In the genomic region with DNA sequence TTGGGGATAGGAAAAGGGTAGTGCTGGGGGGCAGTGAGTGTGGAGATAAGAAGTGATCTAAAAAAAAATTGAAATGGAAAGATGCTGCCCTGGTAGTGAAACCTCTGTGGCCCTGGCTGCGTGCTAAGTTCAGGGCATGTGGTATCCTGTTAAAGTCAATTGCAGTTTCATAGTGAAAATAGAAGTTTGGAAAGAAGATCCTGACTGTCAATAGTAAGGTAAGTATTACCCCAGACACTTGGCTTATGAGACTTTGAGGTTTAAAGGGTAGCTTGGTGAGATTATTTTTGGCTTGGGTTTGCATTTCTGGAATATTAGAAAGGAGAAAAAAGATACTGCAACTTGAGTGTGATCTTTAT, we compare ENCODE assay signal across 13 cellular contexts. TPM values are rescaled to one million over a fixed set of nuclear protein-coding genes. Genes with fewer than 3 reads are reported as not detected.
DNase-seq lines count a peak whose midpoint lies in the region; ATAC-seq and TF ChIP-seq lines count a peak whose summit lies in the region.
"Had no signal": no experiment of that assay in that cellular context is flagged by ENCODE, and none has a peak within 500 bp of the region (broad histone marks: within the 10 kb centered on the region; RNA-seq: fewer than 3 reads in every experiment).

No MANE protein-coding gene starts in this region.

- H2BK120ac ChIP-seq in IMR-90 (ENCODE audit: low read depth, low read length) (no peak overlapping the region), trophoblast cell (ENCODE audit: insufficient read depth, low read length, poor library complexity) (no peak overlapping the region)

- no peak overlapping the region for H2BK12ac ChIP-seq in trophoblast cell (ENCODE audit: low read length)

- CTCF ChIA-PET in IMR-90 (lab: Yijun Ruan, JAX): interaction anchor here (1.4 kb wide), 1 partner anchor 86 kb away, joined by 3 read pairs; no protein-coding TSS in a partner anchor

- no peak overlapping the region for H3K56ac ChIP-seq in IMR-90 (ENCODE audit: extremely low read depth, insufficient read depth, low read length)

- no peak for TF ChIP-seq CTCF in IMR-90 (conservative IDR thresholded peaks at IDR 0.05; ENCODE audit: low read depth, low read length)
- TF ChIP-seq CTCF in ascending aorta (IDR thresholded peaks at IDR 0.05): no peak

- H2AK5ac ChIP-seq in IMR-90 (ENCODE audit: low read depth, low read length) (no peak overlapping the region), trophoblast cell (ENCODE audit: low read length) (no peak overlapping the region)

- peak overlapping the region; percentile 53 for H2BK5ac ChIP-seq in IMR-90 (ENCODE audit: low read depth, low read length, poor library complexity, severe bottlenecking)
- H2BK5ac ChIP-seq in trophoblast cell (ENCODE audit: low read depth, low read length, poor library complexity): no peak overlapping the region

- H3K9ac ChIP-seq in BLaER1 treated with 17β-estradiol and CSF1 and Interleukin-3, amounts not matched to agents 10 nM and 100 nM: peak overlapping the region in 7 of 11 experiments; percentile 20 to 99 (median 32); a peak in 5 of 22 replicates
- H3K9ac ChIP-seq in IMR-90 (ENCODE audit: low read depth, low read length): no peak overlapping the region
- no peak overlapping the region for H3K9ac ChIP-seq in trophoblast cell (ENCODE audit: low read length)

- H3K18ac ChIP-seq in IMR-90 (ENCODE audit: low read depth, low read length): no peak overlapping the region
- no peak overlapping the region for H3K18ac ChIP-seq in trophoblast cell (ENCODE audit: low read length)

- peaks cover 0 to 69% (median 52%) of the 10 kb centered on the region in 11 experiments; a peak in 18 of 22 replicates for H3K36me3 ChIP-seq in BLaER1 treated with 17β-estradiol and CSF1 and Interleukin-3, amounts not matched to agents 10 nM and 100 nM
- H3K36me3 ChIP-seq in IMR-90 (ENCODE audit: control insufficient read depth, insufficient read depth, low read length): no peaks in the 10 kb centered on the region
- H3K36me3 ChIP-seq in trophoblast cell (ENCODE audit: control insufficient read depth in 1 of 2, insufficient read depth in 2 of 2, low read length in 2 of 2): peaks cover 0 to 6% of the 10 kb centered on the region in 2 experiments
- no peaks in the 10 kb centered on the region for H3K36me3 ChIP-seq in ascending aorta
- H3K36me3 ChIP-seq: Peyer's patch had no signal

- no peak overlapping the region for H4K5ac ChIP-seq in IMR-90 (ENCODE audit: low read depth, low read length)

- no CpG with 5 or more reads among the region's 1 CpG for WGBS in IMR-90 (ENCODE audit: extremely low coverage in 2 of 2, insufficient read length in 1 of 2), 2 experiments
- no CpG with 5 or more reads among the region's 1 CpG for WGBS in trophoblast cell (ENCODE audit: extremely low coverage, insufficient coverage, insufficient read length)

- no peak overlapping the region for H2BK15ac ChIP-seq in IMR-90 (ENCODE audit: low read depth, low read length)

- peaks cover 36% of the 10 kb centered on the region for H3K9me1 ChIP-seq in IMR-90 (ENCODE audit: insufficient read depth, low read length)

- H3K9me3 ChIP-seq in BLaER1 treated with 17β-estradiol and CSF1 and Interleukin-3, amounts not matched to agents 10 nM and 100 nM (replicated peaks in 1 of 11): no peaks in the 10 kb centered on the region
- H3K9me3 ChIP-seq in IMR-90 (ENCODE audit: control insufficient read depth, insufficient read depth, low read length): no peaks in the 10 kb centered on the region
- H3K9me3 ChIP-seq in trophoblast cell (ENCODE audit: insufficient read depth, low read depth, low read length): no peaks in the 10 kb centered on the region
- H3K9me3 ChIP-seq in ascending aorta: no peaks in the 10 kb centered on the region
- H3K9me3 ChIP-seq: HAP-1, Peyer's patch had no signal

- peaks cover 86 to 94% (median 91%) of the 10 kb centered on the region in 10 experiments for H3K4me1 ChIP-seq in BLaER1 treated with 17β-estradiol and CSF1 and Interleukin-3, amounts not matched to agents 10 nM and 100 nM
- peaks cover 45% of the 10 kb centered on the region for H3K4me1 ChIP-seq in IMR-90 (ENCODE audit: control insufficient read depth, insufficient read depth, low read length)
- H3K4me1 ChIP-seq in trophoblast cell (ENCODE audit: control insufficient read depth in 1 of 2, insufficient read depth in 2 of 2, low read length in 2 of 2): peaks cover 5 to 22% of the 10 kb centered on the region in 2 experiments
- peaks cover 26 to 85% of the 10 kb centered on the region in 2 donors for H3K4me1 ChIP-seq in ascending aorta

- no peak overlapping the region for H4K12ac ChIP-seq in trophoblast cell (ENCODE audit: low read depth, low read length)

- peak overlapping the region; percentile 77 to 95 (median 90) for H3K4me2 ChIP-seq in BLaER1 treated with 17β-estradiol and CSF1 and Interleukin-3, amounts not matched to agents 10 nM and 100 nM
- H3K4me2 ChIP-seq in IMR-90 (ENCODE audit: low read depth, low read length) (peak overlapping the region; percentile 66), trophoblast cell (ENCODE audit: low read length) (no peak overlapping the region)

- H2AFZ ChIP-seq in IMR-90 (replicated peaks; ENCODE audit: low read length, poor library complexity) (no peak overlapping the region), trophoblast cell (ENCODE audit: insufficient read depth, low read length, poor library complexity) (no peak overlapping the region)

- peak overlapping the region; percentile 17 for H3K14ac ChIP-seq in IMR-90 (replicated peaks; ENCODE audit: low read depth, low read length)
- H3K14ac ChIP-seq in trophoblast cell (ENCODE audit: low read length): no peak overlapping the region

- in situ Hi-C loops in IMR-90 (cut with MboI; ENCODE audit: low sequenced_read_pairs): no loop called here

- no peak overlapping the region for H3K4ac ChIP-seq in IMR-90 (ENCODE audit: low read depth, low read length)
- peak overlapping the region; percentile 98 for H3K4ac ChIP-seq in trophoblast cell (ENCODE audit: low read depth, low read length)

- no peak overlapping the region; a peak in 1 of 22 replicates for H3K27ac ChIP-seq in BLaER1 treated with 17β-estradiol and CSF1 and Interleukin-3, amounts not matched to agents 10 nM and 100 nM
- no peak overlapping the region for H3K27ac ChIP-seq in IMR-90 (ENCODE audit: insufficient read depth, low read length)
- H3K27ac ChIP-seq in trophoblast cell (ENCODE audit: low read depth, low read length): no peak overlapping the region
- H3K27ac ChIP-seq in ascending aorta: peak overlapping the region in 1 of 2 donors; percentile 41
- H3K27ac ChIP-seq: Peyer's patch had no signal

- BruUV-seq in IMR-90 (replicated peaks; lab: Mats Ljungman, UMichigan): no TSS peak

- no peak overlapping the region for H2AK9ac ChIP-seq in IMR-90 (replicated peaks; ENCODE audit: low read depth, low read length, poor library complexity)

- H3K79me1 ChIP-seq in IMR-90 (ENCODE audit: low read depth in 1 of 2, low read length in 2 of 2): peaks cover 4 to 68% of the 10 kb centered on the region in 2 experiments; a peak in 3 of 4 replicates
- peaks cover 3% of the 10 kb centered on the region for H3K79me1 ChIP-seq in trophoblast cell (ENCODE audit: low read length)

- DNase-seq in IMR-90 (no peak), trophoblast cell (no peak), NCI-H1105 treated with DMSO at 0.1 percent for 48 hours (lab: John Stamatoyannopoulos, UW) (no peak), ascending aorta (ENCODE audit: low spot score in 2 of 2) (no peak)
- DNase-seq in activated naive CD4-positive, alpha-beta T cell treated with anti-CD3 and anti-CD28 coated beads, Interleukin-2, amount 50 U/mL, for 16 hours: peak; percentile 36
- DNase-seq: CD8-positive, alpha-beta memory T cell; KG1; NCI-H2171; Peyer's patch had no signal

- no peaks in the 10 kb centered on the region for H3K27me3 ChIP-seq in BLaER1 treated with 17β-estradiol and CSF1 and Interleukin-3, amounts not matched to agents 10 nM and 100 nM
- H3K27me3 ChIP-seq in IMR-90 (ENCODE audit: control insufficient read depth, insufficient read depth, low read length) (no peaks in the 10 kb centered on the region), trophoblast cell (ENCODE audit: insufficient read depth, low read length) (no peaks in the 10 kb centered on the region), ascending aorta (no peaks in the 10 kb centered on the region)
- H3K27me3 ChIP-seq: Peyer's patch had no signal

- H4K8ac ChIP-seq in IMR-90 (ENCODE audit: low read depth in 2 of 2, low read length in 2 of 2): no peak overlapping the region
- H4K8ac ChIP-seq in trophoblast cell (ENCODE audit: low read depth, low read length): no peak overlapping the region

- ATAC-seq in IMR-90 (ENCODE audit: low read depth) (no peak), GM21423 (IDR thresholded peaks at IDR 0.05; ENCODE audit: unreplicated experiment) (no peak), HG02571 (IDR thresholded peaks at IDR 0.05; ENCODE audit: unreplicated experiment) (no peak)

- H3K79me2 ChIP-seq in trophoblast cell (ENCODE audit: control insufficient read depth, insufficient read depth, low read length, poor library complexity): peaks cover 33% of the 10 kb centered on the region

- no peak for TF ChIP-seq RAD21 in IMR-90 (IDR thresholded peaks at IDR 0.05; ENCODE audit: low read length)

- no peak overlapping the region for H2BK20ac ChIP-seq in IMR-90 (ENCODE audit: low read depth, low read length)

- peaks cover 99 to 100% (median 100%) of the 10 kb centered on the region in 11 experiments for H4K20me1 ChIP-seq in BLaER1 treated with 17β-estradiol and CSF1 and Interleukin-3, amounts not matched to agents 10 nM and 100 nM
- peaks cover 96% of the 10 kb centered on the region for H4K20me1 ChIP-seq in IMR-90 (ENCODE audit: insufficient read depth, low read length)

- H3K4me3 ChIP-seq in BLaER1 treated with 17β-estradiol and CSF1 and Interleukin-3, amounts not matched to agents 10 nM and 100 nM: 0 out of 20 replicates have a peak overlapping the region, but pooled peaks of 1 of the 10 experiments have one; percentile 20
- H3K4me3 ChIP-seq in IMR-90 (ENCODE audit: insufficient read depth, low read depth, low read length) (no peak overlapping the region), trophoblast cell (ENCODE audit: low read depth, low read length) (no peak overlapping the region), ascending aorta (no peak overlapping the region)
- H3K4me3 ChIP-seq: HAP-1, Peyer's patch had no signal

- TF ChIP-seq POLR2A in IMR-90 (IDR thresholded peaks at IDR 0.05; ENCODE audit: low read depth, low read length): no peak

- dilution Hi-C loops in IMR-90 (cut with HindIII; ENCODE audit: low sequenced_read_pairs, unreplicated experiment): no loop called here

- H3K23ac ChIP-seq in IMR-90 (ENCODE audit: low read depth, low read length) (no peak overlapping the region), trophoblast cell (ENCODE audit: low read length) (no peak overlapping the region)

- POLR2A ChIA-PET in IMR-90 (lab: Charles Lee; ENCODE audit: unreplicated experiment): interaction anchor here (0.9 to 1.0 kb wide), 2 partner anchors 81 to 87 kb away, joined by 3 to 4 read pairs; no protein-coding TSS in a partner anchor

- H4K91ac ChIP-seq in IMR-90 (ENCODE audit: insufficient read depth, low read depth, low read length) (no peak overlapping the region), trophoblast cell (ENCODE audit: low read depth, low read length) (no peak overlapping the region)

- intact Hi-C loops in IMR-90 (cut with micrococcal nuclease) (no loop called here), ascending aorta (cut with DNase I) (no loop called here)

RNA-seq across cellular contexts. Expression of a gene that starts 6.8 kb away (rescaled TPM):
- total RNA-seq in IMR-90 (2012; rRNA removed) (14.0 and 16.7 TPM in 2 replicates), ascending aorta (104 TPM)
- 39.4 and 40.7 TPM in 2 replicates for polyA plus RNA-seq in IMR-90 (2012; rRNA removed)
- polyA plus RNA-seq in IMR-90 (2012; cell fraction: cytosol; rRNA removed): 21.1 and 38.8 TPM in 2 replicates
- 89.6 and 144 TPM in 2 replicates for polyA plus RNA-seq in IMR-90 (2012; cell fraction: nucleus; rRNA removed; ENCODE audit: low replicate concordance)
- polyA plus RNA-seq in trophoblast cell (2013): 84.0 and 87.9 TPM in 2 replicates

Comparison
In these comparisons a context has a peak if more than half of its experiments do, and no peak if none do; other contexts are left out.
1. H3K9ac ChIP-seq: peak in BLaER1 treated with 17β-estradiol and CSF1 and Interleukin-3, amounts not matched to agents 10 nM and 100 nM (7 of 11); none in IMR-90 (single experiment) and trophoblast cell (single experiment).